ENCODE assay signal across 9 cellular contexts in the genomic region with DNA sequence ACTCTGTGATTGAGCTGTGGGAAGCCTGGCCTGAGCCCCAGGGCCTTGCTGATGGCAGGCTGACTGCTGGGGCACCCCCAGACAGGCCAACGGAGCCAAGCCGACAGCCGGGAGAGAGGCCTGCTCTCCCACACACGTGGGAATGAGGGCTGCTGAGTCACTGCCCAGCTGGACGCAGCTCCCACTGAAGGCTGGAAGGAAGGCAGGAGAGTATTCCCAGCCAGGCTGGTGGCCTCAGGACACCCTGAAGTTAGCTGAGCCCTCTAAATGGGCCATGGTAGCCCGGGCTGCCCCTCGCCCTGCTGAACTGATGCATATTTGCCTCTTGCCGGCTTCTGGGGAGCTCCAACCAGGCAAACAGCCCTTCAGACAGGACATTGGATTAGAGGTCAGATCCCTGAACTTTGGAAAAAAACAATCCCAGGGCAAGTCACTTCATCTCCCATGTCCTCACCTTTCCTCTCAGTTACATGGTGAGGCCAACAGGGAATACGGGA.
DNase-seq lines count a peak whose midpoint lies in the region; ATAC-seq and TF ChIP-seq lines count a peak whose summit lies in the region.
"Had no signal": no experiment of that assay in that cellular context is flagged by ENCODE, and none has a peak within 500 bp of the region (broad histone marks: within the 10 kb centered on the region; RNA-seq: fewer than 3 reads in every experiment).

No MANE protein-coding gene starts in this region.

- peaks cover 48% of the 10 kb centered on the region for H3K4me1 Mint-ChIP-seq in type B pancreatic cell (ENCODE audit: unreplicated experiment)

- H3K4me3 Mint-ChIP-seq in type B pancreatic cell: no peak overlapping the region
- H3K4me3 Mint-ChIP-seq: activated CD4-positive, alpha-beta memory T cell treated with anti-CD3 and anti-CD28 coated beads, Interleukin-2, amount 10 ng/mL, durations not matched to agents 7 days and 5 days had no signal

- H3K4me1 ChIP-seq in sigmoid colon: peaks cover 0 to 41% (median 31%) of the 10 kb centered on the region in 4 donors

- no peak for TF ChIP-seq CTCF in sigmoid colon (IDR thresholded peaks at IDR 0.05)
- no peak for TF ChIP-seq CTCF in type B pancreatic cell (conservative IDR thresholded peaks at IDR 0.05)

- no peak for TF ChIP-seq POLR2A in sigmoid colon (IDR thresholded peaks at IDR 0.05)

- WGBS in sigmoid colon, 2 donors: 76 to 79% methylated on average over 9 of the region's 9 CpGs

- no peak overlapping the region for H3K4me3 ChIP-seq in sigmoid colon

- peaks cover 0 to 4% (median 0%) of the 10 kb centered on the region in 4 donors for H3K9me3 ChIP-seq in sigmoid colon

- intact Hi-C loops in sigmoid colon (cut with DNase I): loop anchor here (2.0 to 10.0 kb wide), 3 partner anchors 31 to 126 kb away; no protein-coding TSS in a partner anchor

- no peak for TF ChIP-seq EP300 in sigmoid colon (IDR thresholded peaks at IDR 0.05)

- no peaks in the 10 kb centered on the region for H3K27me3 ChIP-seq in sigmoid colon

- H3K9me3 Mint-ChIP-seq in type B pancreatic cell: peaks cover 9% of the 10 kb centered on the region
- H3K9me3 Mint-ChIP-seq: activated CD4-positive, alpha-beta memory T cell treated with anti-CD3 and anti-CD28 coated beads, Interleukin-2, amount 10 ng/mL, durations not matched to agents 7 days and 5 days had no signal

- H3K27ac Mint-ChIP-seq in type B pancreatic cell: no peak overlapping the region
- H3K27ac Mint-ChIP-seq: activated CD4-positive, alpha-beta memory T cell treated with anti-CD3 and anti-CD28 coated beads, Interleukin-2, amount 10 ng/mL, durations not matched to agents 7 days and 5 days had no signal

- H3K27ac ChIP-seq in sigmoid colon: peak overlapping the region; percentile 31 to 85 (median 80)

- peaks cover 16% of the 10 kb centered on the region for H3K27me3 Mint-ChIP-seq in type B pancreatic cell

- DNase-seq in GM03348 (ENCODE audit: low spot score) (peak; percentile 97), amniotic epithelial cell (ENCODE audit: low read depth) (peak; percentile 95), hepatic stellate cell (ENCODE audit: low spot score) (peak; percentile 97), sigmoid colon (peak; percentile 93), type B pancreatic cell (ENCODE audit: extremely low spot score, unreplicated experiment) (no peak)

- no peaks in the 10 kb centered on the region for H3K36me3 Mint-ChIP-seq in type B pancreatic cell

- ATAC-seq in GM19324 (IDR thresholded peaks at IDR 0.05; ENCODE audit: low FRiP score, unreplicated experiment) (no peak), HG02981 (IDR thresholded peaks at IDR 0.05; ENCODE audit: unreplicated experiment) (no peak), HG02588 (IDR thresholded peaks at IDR 0.05; ENCODE audit: unreplicated experiment) (no peak)

- H3K36me3 ChIP-seq in sigmoid colon: no peaks in the 10 kb centered on the region
